Comparison of ENCODE assay signal across 16 cellular contexts in genomic region chr1:241918879-241919278, GRCh38. TPM values are rescaled to one million over a fixed set of nuclear protein-coding genes. Genes with fewer than 3 reads are reported as not detected.
A peak's percentile ranks its signal among the peaks of the same experiment; 100 is the strongest.
DNase-seq lines count a peak whose midpoint lies in the region; ATAC-seq, FAIRE-seq and TF ChIP-seq lines count a peak whose summit lies in the region.
"Had no signal": no experiment of that assay in that cellular context is flagged by ENCODE, and none has a peak within 500 bp of the region (broad histone marks: within the 10 kb centered on the region; RNA-seq: fewer than 3 reads in every experiment).

No MANE protein-coding gene starts in this region.

- H3K27me3 Mint-ChIP-seq in MCF 10A (ENCODE audit: insufficient read depth, unreplicated experiment) = no peaks in the 10 kb centered on the region

- no peaks in the 10 kb centered on the region for H3K36me3 Mint-ChIP-seq in MCF 10A (ENCODE audit: insufficient read depth, unreplicated experiment)

- no TSS peak for BruUV-seq in MCF 10A (replicated peaks; lab: Mats Ljungman, UMichigan)

- no peak overlapping the region for H3K4me3 Mint-ChIP-seq in MCF 10A (ENCODE audit: unreplicated experiment)
- H3K4me3 Mint-ChIP-seq: T-helper 2 cell treated with Interferon-gamma antibody and Interleukin-4, amounts not matched to agents 5 μg/mL and 100 μg/mL, for 36 hours had no signal

- CTCF ChIA-PET in MCF 10A (lab: Yijun Ruan, JAX) = interaction anchor here (0.7 to 1.5 kb wide), 6 partner anchors 15 to 548 kb away, joined by 3 to 5 read pairs (median 4); partner anchors contain the start of gene MAP1LC3C

- H3K9me3 ChIP-seq in breast epithelium (no peaks in the 10 kb centered on the region), adrenal gland (replicated peaks in 1 of 3) (no peaks in the 10 kb centered on the region)
- H3K9me3 ChIP-seq: body of pancreas, right atrium auricular region had no signal

- H3K27me3 ChIP-seq in breast epithelium (no peaks in the 10 kb centered on the region), adrenal gland (no peaks in the 10 kb centered on the region)
- H3K27me3 ChIP-seq: body of pancreas, right atrium auricular region had no signal

- TF ChIP-seq POLR2A in breast epithelium (IDR thresholded peaks at IDR 0.05) = no peak
- TF ChIP-seq POLR2A in adrenal gland (IDR thresholded peaks at IDR 0.05) = no peak

- H3K27ac ChIP-seq in breast epithelium (no peak overlapping the region), adrenal gland (peak overlapping the region in 1 of 5 donors; percentile 34)
- H3K27ac ChIP-seq: body of pancreas, right atrium auricular region had no signal

- ATAC-seq in GM21576 (IDR thresholded peaks at IDR 0.05; ENCODE audit: unreplicated experiment) = no peak
- ATAC-seq: body of pancreas had no signal

- no peaks in the 10 kb centered on the region for H3K4me1 ChIP-seq in breast epithelium
- H3K4me1 ChIP-seq in adrenal gland (replicated peaks in 1 of 2) = no peaks in the 10 kb centered on the region
- H3K4me1 ChIP-seq: body of pancreas, right atrium auricular region had no signal

- 53 to 64% (median 56%) methylated on average over 5 of the region's 5 CpGs for WGBS in adrenal gland, 4 donors

- no peaks in the 10 kb centered on the region for H3K9me3 Mint-ChIP-seq in MCF 10A (ENCODE audit: unreplicated experiment)
- H3K9me3 Mint-ChIP-seq: T-helper 2 cell treated with Interferon-gamma antibody and Interleukin-4, amounts not matched to agents 5 μg/mL and 100 μg/mL, for 36 hours had no signal

- TF ChIP-seq CTCF in MCF 10A (IDR thresholded peaks at IDR 0.05; ENCODE audit: unreplicated experiment) (no peak), breast epithelium (IDR thresholded peaks at IDR 0.05) (no peak), adrenal gland (IDR thresholded peaks at IDR 0.05) (no peak)

- FAIRE-seq in urothelium cell line (lab: Jason Lieb, UNC) = no peak
- FAIRE-seq: A204.1 had no signal

- no peak overlapping the region for H3K4me3 ChIP-seq in breast epithelium
- no peak overlapping the region for H3K4me3 ChIP-seq in adrenal gland
- H3K4me3 ChIP-seq: body of pancreas, lung, right atrium auricular region had no signal

- H3K27ac Mint-ChIP-seq in MCF 10A (ENCODE audit: low read depth, unreplicated experiment) = peak overlapping the region; percentile 61
- H3K27ac Mint-ChIP-seq: T-helper 2 cell treated with Interferon-gamma antibody and Interleukin-4, amounts not matched to agents 5 μg/mL and 100 μg/mL, for 36 hours had no signal

- intact Hi-C loops in MCF 10A (cut with micrococcal nuclease) (no loop called here), breast epithelium (cut with DNase I; ENCODE audit: low total_unique reads) (no loop called here), adrenal gland (cut with DNase I) (no loop called here)

- DNase-seq in MCF 10A (ENCODE audit: unreplicated experiment) (peak; percentile 87), breast epithelium (ENCODE audit: low spot score in 2 of 2) (no peak), adrenal gland (peak; percentile 37 to 75 (median 70)), hepatic stellate cell (ENCODE audit: low spot score) (peak; percentile 57), urothelium cell line (ENCODE audit: low spot score) (peak; percentile 52), NCI-H774 (lab: John Stamatoyannopoulos, UW) (no peak), GF-D8 (lab: John Stamatoyannopoulos, UW) (no peak)
- DNase-seq: glutamatergic neuron, Karpas-422 had no signal

- H3K36me3 ChIP-seq in breast epithelium (no peaks in the 10 kb centered on the region), adrenal gland (replicated peaks in 1 of 2) (no peaks in the 10 kb centered on the region)
- H3K36me3 ChIP-seq: right atrium auricular region had no signal

- H3K4me1 Mint-ChIP-seq in MCF 10A (ENCODE audit: insufficient read depth, unreplicated experiment) = peaks cover 11% of the 10 kb centered on the region

- POLR2A ChIA-PET in MCF 10A (lab: Yijun Ruan, JAX) = no interaction called here

RNA-seq across cellular contexts. Expression of gene BECN2, which starts 38.7 kb away (rescaled TPM):
- total RNA-seq in MCF 10A (2022) = not detected in 2 replicates
- not detected for total RNA-seq in breast epithelium
- not detected for total RNA-seq in adrenal gland
- polyA plus RNA-seq in adrenal gland = not detected
- total RNA-seq: body of pancreas, lung, right atrium auricular region, urinary bladder had no signal
- polyA plus RNA-seq: lung, urinary bladder had no signal

Comparison
In these comparisons a context has a peak if more than half of its experiments do, and no peak if none do; other contexts are left out.
1. DNase-seq: peak in MCF 10A (single experiment), adrenal gland (7 of 7), hepatic stellate cell (single experiment) and urothelium cell line (single experiment); none in breast epithelium (0 of 2), NCI-H774 (single experiment) and GF-D8 (single experiment).